Comparison of ENCODE assay signal across 8 cellular contexts in the genomic region with DNA sequence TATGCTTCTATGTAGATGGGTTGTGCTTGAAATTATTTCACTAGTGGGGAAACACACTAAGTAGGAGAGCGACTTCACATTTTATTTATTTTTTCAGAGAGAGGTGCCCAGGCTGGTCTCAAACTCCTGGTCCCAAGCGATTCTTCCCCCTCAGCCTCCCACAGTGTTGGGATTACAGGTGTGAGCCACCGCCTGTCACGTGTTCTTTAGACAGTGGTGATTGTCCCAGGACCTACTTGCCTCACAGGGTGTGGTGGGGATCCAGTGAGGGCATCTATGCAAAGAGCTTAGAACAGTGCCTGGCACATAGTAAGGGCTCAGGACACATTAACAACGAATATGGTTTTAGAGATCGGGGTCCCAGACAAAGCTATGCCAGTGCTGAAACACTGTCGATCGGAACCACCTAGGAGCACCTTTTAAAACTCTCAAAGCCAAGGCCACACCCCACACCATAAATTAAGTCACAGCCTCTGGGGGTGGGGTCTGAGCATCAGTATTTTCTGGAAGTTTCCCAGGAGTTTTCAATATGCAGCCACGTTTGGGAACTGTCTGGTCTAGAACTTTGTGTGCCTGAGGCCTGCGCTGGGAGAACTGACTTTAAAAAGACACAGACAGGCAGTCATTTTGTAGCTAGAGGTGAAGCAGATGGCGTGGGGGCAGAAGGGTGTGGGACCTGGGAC. TPM values are rescaled to one million over a fixed set of nuclear protein-coding genes. Genes with fewer than 3 reads are reported as not detected.
DNase-seq lines count a peak whose midpoint lies in the region; ATAC-seq and TF ChIP-seq lines count a peak whose summit lies in the region.

No MANE protein-coding gene starts in this region.

- no peaks in the 10 kb centered on the region for H3K9me3 ChIP-seq in Karpas-422 (ENCODE audit: low read length)

- H3K27me3 ChIP-seq in ACC112 (ENCODE audit: insufficient read depth, low read length) (no peaks in the 10 kb centered on the region), Karpas-422 (ENCODE audit: low read length) (no peaks in the 10 kb centered on the region)

- H3K79me2 ChIP-seq in ACC112 (ENCODE audit: control insufficient read depth, insufficient read depth, low read length, unreplicated experiment) (no peaks in the 10 kb centered on the region), Karpas-422 (ENCODE audit: low read length) (peaks cover 3% of the 10 kb centered on the region)

- peak overlapping the region; percentile 67 for H3K4me2 ChIP-seq in Karpas-422 (ENCODE audit: low read depth, low read length, poor library complexity, severe bottlenecking)

- H3K4me1 Mint-ChIP-seq in chondrocyte (ENCODE audit: low read depth) (peaks cover 20% of the 10 kb centered on the region), neural crest cell (peaks cover 6% of the 10 kb centered on the region)

- no peaks in the 10 kb centered on the region for H4K20me1 ChIP-seq in Karpas-422 (ENCODE audit: insufficient read depth, low read depth, low read length)

- no peaks in the 10 kb centered on the region for H3K9me3 Mint-ChIP-seq in chondrocyte (ENCODE audit: low read depth)
- no peaks in the 10 kb centered on the region for H3K9me3 Mint-ChIP-seq in neural crest cell

- peak overlapping the region; percentile 96 for H3K27ac Mint-ChIP-seq in chondrocyte (ENCODE audit: unreplicated experiment)
- peak overlapping the region; percentile 50 for H3K27ac Mint-ChIP-seq in neural crest cell (ENCODE audit: unreplicated experiment)

- ATAC-seq in HG02840 (IDR thresholded peaks at IDR 0.05; ENCODE audit: low FRiP score, unreplicated experiment) = no peak

- H3K27me3 Mint-ChIP-seq in chondrocyte (ENCODE audit: low read depth) (no peaks in the 10 kb centered on the region), neural crest cell (ENCODE audit: low read depth) (no peaks in the 10 kb centered on the region)

- TF ChIP-seq CTCF in chondrocyte (IDR thresholded peaks at IDR 0.05) (no peak), neural crest cell (conservative IDR thresholded peaks at IDR 0.05) (no peak)

- H3K27ac ChIP-seq in ACC112 (ENCODE audit: low read depth, low read length) (peak overlapping the region; percentile 35), Karpas-422 (ENCODE audit: low read length) (no peak overlapping the region)

- no peaks in the 10 kb centered on the region for H3K9me2 ChIP-seq in Karpas-422 (replicated peaks; ENCODE audit: insufficient read depth, low read length)

- H3K36me3 ChIP-seq in ACC112 (ENCODE audit: insufficient read depth, low read length) (no peaks in the 10 kb centered on the region), Karpas-422 (ENCODE audit: insufficient read depth, low read length) (no peaks in the 10 kb centered on the region)

- peak overlapping the region; percentile 75 for H3K9ac ChIP-seq in Karpas-422 (ENCODE audit: low read length)

- H3K4me3 Mint-ChIP-seq in chondrocyte (ENCODE audit: unreplicated experiment) = no peak overlapping the region
- H3K4me3 Mint-ChIP-seq in neural crest cell = peak overlapping the region; percentile 19

- H3K4me1 ChIP-seq in ACC112 (ENCODE audit: control insufficient read depth, insufficient read depth, low read length, unreplicated experiment) (peaks cover 18% of the 10 kb centered on the region), Karpas-422 (ENCODE audit: low read length) (peaks cover 36% of the 10 kb centered on the region)

- H3K4me3 ChIP-seq in ACC112 (ENCODE audit: low read depth, low read length) (no peak overlapping the region), Karpas-422 (ENCODE audit: low read length) (no peak overlapping the region)

- no peaks in the 10 kb centered on the region for H3K36me3 Mint-ChIP-seq in chondrocyte (ENCODE audit: low read depth)
- no peaks in the 10 kb centered on the region for H3K36me3 Mint-ChIP-seq in neural crest cell (ENCODE audit: low read depth)

- peak overlapping the region; percentile 55 for H2AFZ ChIP-seq in ACC112 (ENCODE audit: low read length, unreplicated experiment)
- peak overlapping the region; percentile 90 for H2AFZ ChIP-seq in Karpas-422 (ENCODE audit: low read length)

- no peak for DNase-seq in Karpas-422
- DNase-seq in chondrocyte (ENCODE audit: low spot score) = peak; percentile 17
- DNase-seq in neural crest cell (ENCODE audit: low read depth, low spot score) = no peak
- DNase-seq in EL = no peak
- DNase-seq in GM19240 (ENCODE audit: insufficient read length, low spot score) = no peak
- DNase-seq in activated T-cell treated with anti-CD3 and anti-CD28 coated beads, Interleukin-2, amount 50 U/mL, for 48 hours = no peak

RNA-seq across cellular contexts. Expression of gene BCAS4, which starts 4.8 kb away (rescaled TPM):
- total RNA-seq in Karpas-422 (2014; rRNA removed; shearing (Covaris generic); ENCODE audit: low replicate concordance) = 191 and 231 TPM in 2 replicates
- total RNA-seq in chondrocyte (6.7 to 7.6 TPM (median 7.4 TPM) in 3 replicates), neural crest cell (7.3 and 9.0 TPM in 2 replicates)

RNA-seq across cellular contexts. Expression of gene PARD6B, which starts 58.7 kb away (rescaled TPM):
- total RNA-seq in Karpas-422 (2014; rRNA removed; shearing (Covaris generic); ENCODE audit: low replicate concordance) = 2.6 and 5.9 TPM in 2 replicates
- total RNA-seq in chondrocyte (0.34 to 2.2 TPM (median 1.1 TPM) in 3 replicates), neural crest cell (9.5 and 9.8 TPM in 2 replicates)

Comparison
In these comparisons a context has a peak if more than half of its experiments do, and no peak if none do; other contexts are left out.
1. RNA of gene BCAS4, which starts 4.8 kb away (total RNA-seq): 191 to 231 TPM in Karpas-422; 7.3 to 9.0 TPM in neural crest cell and 6.7 to 7.6 TPM in chondrocyte; every median in the first group is over 10 times any median in the second.